In the genomic region with DNA sequence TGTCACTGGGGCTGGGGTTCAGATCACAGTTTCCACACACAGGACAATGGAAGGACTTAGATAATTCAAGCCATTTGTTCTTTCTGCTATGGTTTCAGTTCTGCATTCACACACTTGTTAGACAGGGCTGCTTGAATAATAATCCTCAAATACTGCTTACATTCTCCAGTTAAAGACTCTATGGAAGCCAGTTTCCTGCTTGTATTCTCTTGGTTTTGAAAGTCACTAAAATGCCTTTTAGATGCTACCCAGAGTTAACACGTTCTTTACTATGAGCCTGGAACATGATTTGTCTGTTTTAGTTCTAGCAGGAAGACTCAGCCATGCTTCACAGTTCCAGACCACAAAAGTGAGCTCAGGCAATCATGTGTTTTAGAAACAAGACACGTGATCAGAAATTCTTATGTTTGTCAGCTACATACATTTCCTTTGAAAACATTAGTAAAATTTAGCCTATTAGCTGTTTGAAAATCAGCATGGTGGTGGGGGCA, we compare ENCODE assay signal across 10 cellular contexts.
DNase-seq lines count a peak whose midpoint lies in the region; ATAC-seq and TF ChIP-seq lines count a peak whose summit lies in the region.
"Had no signal": no experiment of that assay in that cellular context is flagged by ENCODE, and none has a peak within 500 bp of the region (broad histone marks: within the 10 kb centered on the region; RNA-seq: fewer than 3 reads in every experiment).

No MANE protein-coding gene starts in this region.

- H3K9me3 Mint-ChIP-seq in activated T-cell treated with anti-CD3 and anti-CD28 coated beads, Interleukin-2, amount 50 U/mL, for 4 hours = no peaks in the 10 kb centered on the region

- DNase-seq in OCI-M1 (lab: John Stamatoyannopoulos, UW) (peak; percentile 54), osteoblast (ENCODE audit: insufficient read length, low spot score, missing footprints) (no peak), BE2C (no peak), posterior vena cava (ENCODE audit: low spot score) (no peak), SK-N-DZ (ENCODE audit: low spot score) (no peak)
- no peak for DNase-seq in activated T-cell treated with anti-CD3 and anti-CD28 coated beads, Interleukin-2, amount 50 U/mL, for 4 hours
- DNase-seq: nucleus accumbens had no signal

- intact Hi-C loops in posterior vena cava (cut with DNase I) = no loop called here

- H3K4me3 ChIP-seq in osteoblast (ENCODE audit: insufficient read depth, low read length) (no peak overlapping the region), BE2C (ENCODE audit: low read depth, low read length) (no peak overlapping the region)

- H3K9me3 ChIP-seq in osteoblast (ENCODE audit: low read depth, low read length) (no peaks in the 10 kb centered on the region), BE2C (no peaks in the 10 kb centered on the region)

- H2AFZ ChIP-seq in osteoblast (ENCODE audit: low read length) = peak overlapping the region; percentile 77

- H4K20me1 ChIP-seq in osteoblast (ENCODE audit: insufficient read depth, low read length) = no peaks in the 10 kb centered on the region

- H3K79me2 ChIP-seq in osteoblast (ENCODE audit: insufficient read depth, low read length) = no peaks in the 10 kb centered on the region

- H3K36me3 ChIP-seq in osteoblast (ENCODE audit: insufficient read depth, low read length) = no peaks in the 10 kb centered on the region
- H3K36me3 ChIP-seq in BE2C = no peaks in the 10 kb centered on the region

- ATAC-seq in GM18907 (IDR thresholded peaks at IDR 0.05; ENCODE audit: unreplicated experiment) (peak; percentile 94), HG02938 (IDR thresholded peaks at IDR 0.05; ENCODE audit: unreplicated experiment) (peak; percentile 96)
- no peak for ATAC-seq in activated T-cell treated with anti-CD3 and anti-CD28 coated beads, Interleukin-2, amount 50 U/mL, for 4 hours

- no peak overlapping the region for H3K4me2 ChIP-seq in osteoblast (ENCODE audit: insufficient read depth, low read length)

- no peak overlapping the region for H3K4me3 Mint-ChIP-seq in activated T-cell treated with anti-CD3 and anti-CD28 coated beads, Interleukin-2, amount 50 U/mL, for 4 hours
- H3K4me3 Mint-ChIP-seq: brain had no signal

- H3K27me3 ChIP-seq in osteoblast (ENCODE audit: insufficient read depth, low read length) (no peaks in the 10 kb centered on the region), BE2C (no peaks in the 10 kb centered on the region)

- TF ChIP-seq CTCF in osteoblast (IDR thresholded peaks at IDR 0.05; ENCODE audit: extremely low read depth, low read depth, low read length) (no peak), BE2C (IDR thresholded peaks at IDR 0.05; ENCODE audit: low read depth, low read length) (no peak)

- no peaks in the 10 kb centered on the region for H3K36me3 Mint-ChIP-seq in activated T-cell treated with anti-CD3 and anti-CD28 coated beads, Interleukin-2, amount 50 U/mL, for 4 hours (ENCODE audit: insufficient read depth)
- H3K36me3 Mint-ChIP-seq: brain had no signal

- no peaks in the 10 kb centered on the region for H3K27me3 Mint-ChIP-seq in activated T-cell treated with anti-CD3 and anti-CD28 coated beads, Interleukin-2, amount 50 U/mL, for 4 hours (ENCODE audit: low read depth)

- peaks cover 10% of the 10 kb centered on the region for H3K4me1 Mint-ChIP-seq in activated T-cell treated with anti-CD3 and anti-CD28 coated beads, Interleukin-2, amount 50 U/mL, for 4 hours (ENCODE audit: low read depth)

- no peaks in the 10 kb centered on the region for H3K4me1 ChIP-seq in osteoblast (ENCODE audit: insufficient read depth, low read length)
- H3K4me1 ChIP-seq in BE2C = no peaks in the 10 kb centered on the region

- H3K27ac ChIP-seq in osteoblast (ENCODE audit: low read depth, low read length) = no peak overlapping the region

Comparison
In these comparisons a context has a peak if more than half of its experiments do, and no peak if none do; other contexts are left out.
1. ATAC-seq: peak in GM18907 (single experiment) and HG02938 (single experiment); none in activated T-cell treated with anti-CD3 and anti-CD28 coated beads, Interleukin-2, amount 50 U/mL, for 4 hours (0 of 2).